In genomic region chr6:43286995-43287716, GRCh38 we compare ENCODE assay signal across 18 cellular contexts. TPM values are rescaled to one million over a fixed set of nuclear protein-coding genes. Genes with fewer than 3 reads are reported as not detected.
DNase-seq lines count a peak whose midpoint lies in the region; ATAC-seq, FAIRE-seq and TF ChIP-seq lines count a peak whose summit lies in the region.
"Had no signal": no experiment of that assay in that cellular context is flagged by ENCODE, and none has a peak within 500 bp of the region (broad histone marks: within the 10 kb centered on the region; RNA-seq: fewer than 3 reads in every experiment).

No MANE protein-coding gene starts in this region.

- H3K36me3 ChIP-seq in cardiac muscle cell (no peaks in the 10 kb centered on the region), GM12878 (ENCODE audit: control insufficient read depth in 2 of 2, insufficient read depth in 2 of 2, low read length in 1 of 2) (no peaks in the 10 kb centered on the region)

- TF ChIP-seq POLR2A in GM12878 (IDR thresholded peaks at IDR 0.05; ENCODE audit: low read depth, low read length): no peak

- no peaks in the 10 kb centered on the region for H3K36me3 Mint-ChIP-seq in stimulated activated naive B cell treated with anti-CD40 and anti-IgM and Interleukin-4, amounts not matched to agents 10 μg/mL and 1 μg/mL and 100 μg/mL, for 72 hours
- H3K36me3 Mint-ChIP-seq in activated CD4-positive, alpha-beta memory T cell treated with anti-CD3 and anti-CD28 coated beads, Interleukin-2, amount 10 ng/mL, durations not matched to agents 7 days and 5 days (ENCODE audit: low read depth): no peaks in the 10 kb centered on the region
- H3K36me3 Mint-ChIP-seq: T-cell had no signal

- H2AFZ ChIP-seq in GM12878 (ENCODE audit: control insufficient read depth, low read depth, low read length): no peak overlapping the region

- H3K4me1 ChIP-seq in cardiac muscle cell (ENCODE audit: low read depth) (no peaks in the 10 kb centered on the region), GM12878 (ENCODE audit: control insufficient read depth, insufficient read depth, low read length) (no peaks in the 10 kb centered on the region)

- no peak for TF ChIP-seq EP300 in GM12878 (IDR thresholded peaks at IDR 0.05; ENCODE audit: borderline replicate concordance in 1 of 2, control insufficient read depth in 1 of 2, low read depth in 2 of 2, low read length in 2 of 2)

- peak overlapping the region in 1 of 2 donors; percentile 41 for H3K4me3 Mint-ChIP-seq in stimulated activated naive B cell treated with anti-CD40 and anti-IgM and Interleukin-4, amounts not matched to agents 10 μg/mL and 1 μg/mL and 100 μg/mL, for 72 hours
- H3K4me3 Mint-ChIP-seq in activated CD4-positive, alpha-beta memory T cell treated with anti-CD3 and anti-CD28 coated beads, Interleukin-2, amount 10 ng/mL, durations not matched to agents 7 days and 5 days: no peak overlapping the region
- H3K4me3 Mint-ChIP-seq: HFFc6, T-cell had no signal

- RAD21 ChIA-PET in GM12878 (lab: Charles Lee; ENCODE audit: unreplicated experiment): no interaction called here

- WGBS in GM12878 (ENCODE audit: insufficient coverage, insufficient replicate concordance, low lambda C conversion rate, missing lambda C conversion rate): 37% methylated on average over 9 of the region's 9 CpGs

- peaks cover 7% of the 10 kb centered on the region for H3K27me3 ChIP-seq in cardiac muscle cell
- peaks cover 0 to 2% of the 10 kb centered on the region in 2 experiments; a peak in 3 of 4 replicates for H3K27me3 ChIP-seq in GM12878 (replicated peaks in 1 of 2; ENCODE audit: control insufficient read depth in 2 of 2, insufficient read depth in 2 of 2, low read length in 1 of 2)

- H3K9me3 ChIP-seq in cardiac muscle cell (ENCODE audit: low read depth) (no peaks in the 10 kb centered on the region), GM12878 (replicated peaks; ENCODE audit: control insufficient read depth, insufficient read depth, low read length) (no peaks in the 10 kb centered on the region)

- H3K79me2 ChIP-seq in GM12878 (ENCODE audit: control insufficient read depth, insufficient read depth, low read length): no peaks in the 10 kb centered on the region

- H3K27ac Mint-ChIP-seq in stimulated activated naive B cell treated with anti-CD40 and anti-IgM and Interleukin-4, amounts not matched to agents 10 μg/mL and 1 μg/mL and 100 μg/mL, for 72 hours: no peak overlapping the region
- H3K27ac Mint-ChIP-seq in activated CD4-positive, alpha-beta memory T cell treated with anti-CD3 and anti-CD28 coated beads, Interleukin-2, amount 10 ng/mL, durations not matched to agents 7 days and 5 days: no peak overlapping the region
- H3K27ac Mint-ChIP-seq: HFFc6, T-cell had no signal

- H3K4me1 Mint-ChIP-seq in stimulated activated naive B cell treated with anti-CD40 and anti-IgM and Interleukin-4, amounts not matched to agents 10 μg/mL and 1 μg/mL and 100 μg/mL, for 72 hours: peaks cover 11 to 12% of the 10 kb centered on the region in 2 donors
- H3K4me1 Mint-ChIP-seq in activated CD4-positive, alpha-beta memory T cell treated with anti-CD3 and anti-CD28 coated beads, Interleukin-2, amount 10 ng/mL, durations not matched to agents 7 days and 5 days: no peaks in the 10 kb centered on the region

- SMC1A ChIA-PET in GM12878 (lab: Charles Lee; ENCODE audit: uncharacterized antibody, unreplicated experiment): interaction anchor here (0.5 to 0.8 kb wide), 2 partner anchors 71 to 122 kb away, joined by 3 to 5 read pairs; no protein-coding TSS in a partner anchor

- peaks cover 37 to 48% of the 10 kb centered on the region in 2 donors for H3K27me3 Mint-ChIP-seq in stimulated activated naive B cell treated with anti-CD40 and anti-IgM and Interleukin-4, amounts not matched to agents 10 μg/mL and 1 μg/mL and 100 μg/mL, for 72 hours
- peaks cover 14% of the 10 kb centered on the region for H3K27me3 Mint-ChIP-seq in activated CD4-positive, alpha-beta memory T cell treated with anti-CD3 and anti-CD28 coated beads, Interleukin-2, amount 10 ng/mL, durations not matched to agents 7 days and 5 days

- no peak for ATAC-seq in Right ventricle myocardium superior (ENCODE audit: poor library complexity)
- peak; percentile 52 for ATAC-seq in GM12878
- peak; percentile 22 to 34 for ATAC-seq in stimulated activated naive B cell treated with anti-CD40 and anti-IgM and Interleukin-4, amounts not matched to agents 10 μg/mL and 1 μg/mL and 100 μg/mL, for 72 hours (replicated peaks)
- no peak for ATAC-seq in GM21529 (IDR thresholded peaks at IDR 0.05; ENCODE audit: unreplicated experiment)
- ATAC-seq: T-cell had no signal

- intact Hi-C loops in Right ventricle myocardium superior (cut with DNase I) (no loop called here), GM12878 (cut with micrococcal nuclease; ENCODE audit: unreplicated experiment) (no loop called here)

- in situ Hi-C loops in GM12878 (cut with MboI): no loop called here

- POLR2A ChIA-PET in GM12878 (lab: Charles Lee): no interaction called here
- POLR2A ChIA-PET in activated CD4-positive, alpha-beta memory T cell treated with anti-CD3 and anti-CD28 coated beads, Interleukin-2, amount 10 ng/mL, durations not matched to agents 7 days and 5 days (lab: Charles Lee): no interaction called here

- H3K27ac ChIP-seq in cardiac muscle cell (no peak overlapping the region), GM12878 (ENCODE audit: control insufficient read depth, insufficient read depth) (no peak overlapping the region)

- peak in 1 of 2 donors; percentile 56 for DNase-seq in cardiac muscle cell (ENCODE audit: low read depth in 1 of 2, low spot score in 1 of 2)
- no peak for DNase-seq in Right ventricle myocardium superior
- no peak for DNase-seq in GM12878 (ENCODE audit: low read depth, low spot score)
- DNase-seq in left kidney (ENCODE audit: low read depth, low spot score): peak; percentile 68
- DNase-seq in stimulated activated naive B cell treated with anti-CD40 and anti-IgM and Interleukin-4, amounts not matched to agents 10 μg/mL and 1 μg/mL and 100 μg/mL, for 72 hours: no peak
- DNase-seq in HUDEP-2 (lab: John Stamatoyannopoulos, UW; ENCODE audit: unreplicated experiment in 76 of 76): no peak
- no peak for DNase-seq in activated CD4-positive, alpha-beta memory T cell treated with anti-CD3 and anti-CD28 coated beads, Interleukin-2, amount 10 ng/mL, durations not matched to agents 7 days and 5 days
- DNase-seq: activated CD4-positive, alpha-beta T cell treated with anti-CD3 and anti-CD28 coated beads, Interleukin-2, amount 50 U/mL, for 4 hours; activated gamma-delta T cell; HFFc6; KBM-7; NCI-H2029; stimulated activated CD4-positive, alpha-beta T cell treated with anti-CD3 and anti-CD28 coated beads, Interleukin-12 subunit alpha, Interleukin-12 subunit beta, amount 100 ng/mL, for 4 hours; T-cell had no signal

- H3K4me3 ChIP-seq in cardiac muscle cell (no peak overlapping the region), GM12878 (no peak overlapping the region)

- H3K9me3 Mint-ChIP-seq in stimulated activated naive B cell treated with anti-CD40 and anti-IgM and Interleukin-4, amounts not matched to agents 10 μg/mL and 1 μg/mL and 100 μg/mL, for 72 hours: no peaks in the 10 kb centered on the region
- no peaks in the 10 kb centered on the region for H3K9me3 Mint-ChIP-seq in activated CD4-positive, alpha-beta memory T cell treated with anti-CD3 and anti-CD28 coated beads, Interleukin-2, amount 10 ng/mL, durations not matched to agents 7 days and 5 days
- H3K9me3 Mint-ChIP-seq: HFFc6, T-cell had no signal

- no peak for TF ChIP-seq RAD21 in GM12878 (IDR thresholded peaks at IDR 0.05; ENCODE audit: insufficient read depth, low read depth, low read length)

- H3K9ac ChIP-seq in GM12878 (ENCODE audit: control insufficient read depth, insufficient read depth, low read length): no peak overlapping the region

- FAIRE-seq in GM12878 (lab: Jason Lieb, UNC): no peak
- FAIRE-seq: bronchial epithelial cell had no signal

- H3K4me2 ChIP-seq in GM12878 (ENCODE audit: control insufficient read depth, insufficient read depth): no peak overlapping the region

- CTCF ChIA-PET in GM12878 (lab: Yijun Ruan, JAX): interaction anchor here (0.8 to 1.1 kb wide), 2 partner anchors 23 to 74 kb away, joined by 3 read pairs; no protein-coding TSS in a partner anchor
- CTCF ChIA-PET in activated CD4-positive, alpha-beta memory T cell treated with anti-CD3 and anti-CD28 coated beads, Interleukin-2, amount 10 ng/mL, durations not matched to agents 7 days and 5 days (lab: Charles Lee): no interaction called here

- no TSS peak for BruUV-seq in GM12878 (replicated peaks; lab: Mats Ljungman, UMichigan)

- TF ChIP-seq CTCF in cardiac muscle cell (IDR thresholded peaks at IDR 0.05; ENCODE audit: low read depth, low read length) (peak; percentile 19), GM12878 (IDR thresholded peaks at IDR 0.05 in 2 of 3, conservative IDR thresholded peaks at IDR 0.05 in 1 of 3; ENCODE audit: control insufficient read depth in 2 of 3, extremely low read depth in 1 of 3, insufficient read depth in 1 of 3, low read depth in 3 of 3, low read length in 3 of 3) (0 out of 6 replicates have a peak, but pooled peaks of 1 of the 3 experiments have one; percentile 1)

- H4K20me1 ChIP-seq in GM12878 (ENCODE audit: control insufficient read depth, insufficient read depth): no peaks in the 10 kb centered on the region

RNA-seq across cellular contexts. Expression of gene SLC22A7, which starts 10.9 kb away (rescaled TPM):
- total RNA-seq in cardiac muscle cell: not detected in 2 replicates
- polyA plus RNA-seq in cardiac muscle cell: 0.51 TPM in 1 of 2 replicates, not detected in the other
- not detected for total RNA-seq in Right ventricle myocardium superior
- total RNA-seq in GM12878 (2013; cell fraction: nucleolus; rRNA removed): not detected in 2 replicates
- total RNA-seq in GM12878 (2014; rRNA removed): not detected in 2 replicates
- total RNA-seq in GM12878 (2014; rRNA removed; fragmentation: Illumina TruSeq; extraction: Trizol): not detected in 2 replicates
- 0.31 TPM in 1 of 2 replicates, not detected in the other for total RNA-seq in GM12878 (2021)
- not detected for polyA plus RNA-seq in GM12878 (2011; ENCODE audit: low read depth)
- not detected in 2 replicates for polyA plus RNA-seq in GM12878 (2011; rRNA removed)
- not detected in 2 replicates for polyA plus RNA-seq in GM12878 (2011; cell fraction: cytosol; rRNA removed)
- polyA plus RNA-seq in GM12878 (2011; cell fraction: nucleus; rRNA removed): not detected in 2 replicates
- polyA plus RNA-seq in GM12878 (2012): 0.24 and 0.50 TPM in 2 replicates
- not detected in 2 replicates for polyA plus RNA-seq in GM12878 (2014; fragmentation: Illumina TruSeq; extraction: Trizol)
- polyA plus RNA-seq in GM12878 (2014; fragmentation: Nextera tagmentation; extraction: Ambion mirVana): not detected
- polyA plus RNA-seq in GM12878 (2014; rRNA removed): not detected in 2 replicates
- polyA plus RNA-seq in GM12878 (2016; fragmentation: Nextera tagmentation; extraction: Ambion mirVana): under 1 TPM in 1 of 2 experiments, not detected in 1; 0.08 TPM
- polyA minus RNA-seq in GM12878 (2011; rRNA and poly(A)+ RNA removed): not detected in 2 replicates
- not detected in 2 replicates for polyA minus RNA-seq in GM12878 (2011; cell fraction: cytosol; rRNA and poly(A)+ RNA removed)
- polyA minus RNA-seq in GM12878 (2011; cell fraction: nucleus; rRNA and poly(A)+ RNA removed): not detected in 2 replicates
- not detected for total RNA-seq in activated CD4-positive, alpha-beta memory T cell treated with anti-CD3 and anti-CD28 coated beads, Interleukin-2, amount 10 ng/mL, durations not matched to agents 7 days and 5 days
- total RNA-seq: bronchial epithelial cell, HFFc6, T-cell, urinary bladder had no signal
- polyA plus RNA-seq: esophagus had no signal

RNA-seq across cellular contexts. Expression of gene CRIP3, which starts 21.5 kb away (rescaled TPM):
- total RNA-seq in cardiac muscle cell: 1.4 and 5.2 TPM in 2 replicates
- 3.6 and 3.8 TPM in 2 replicates for polyA plus RNA-seq in cardiac muscle cell
- total RNA-seq in Right ventricle myocardium superior: 4.1 TPM
- total RNA-seq in GM12878 (2013; cell fraction: nucleolus; rRNA removed): 14.3 and 16.8 TPM in 2 replicates
- total RNA-seq in GM12878 (2014; rRNA removed): 1.6 and 2.5 TPM in 2 replicates
- 1.7 and 1.8 TPM in 2 replicates for total RNA-seq in GM12878 (2014; rRNA removed; fragmentation: Illumina TruSeq; extraction: Trizol)
- total RNA-seq in GM12878 (2021): 1.6 and 2.2 TPM in 2 replicates
- 6.4 TPM for polyA plus RNA-seq in GM12878 (2011; ENCODE audit: low read depth)
- 6.4 and 9.2 TPM in 2 replicates for polyA plus RNA-seq in GM12878 (2011; rRNA removed)
- 7.1 and 12.2 TPM in 2 replicates for polyA plus RNA-seq in GM12878 (2011; cell fraction: cytosol; rRNA removed)
- polyA plus RNA-seq in GM12878 (2011; cell fraction: nucleus; rRNA removed): 46.8 and 55.0 TPM in 2 replicates
- 11.6 and 16.9 TPM in 2 replicates for polyA plus RNA-seq in GM12878 (2012)
- polyA plus RNA-seq in GM12878 (2014; fragmentation: Illumina TruSeq; extraction: Trizol): 1.8 and 2.8 TPM in 2 replicates
- polyA plus RNA-seq in GM12878 (2014; fragmentation: Nextera tagmentation; extraction: Ambion mirVana): 1 to 10 TPM; 1.7 to 2.3 TPM
- polyA plus RNA-seq in GM12878 (2014; rRNA removed): 2.6 and 3.8 TPM in 2 replicates
- polyA plus RNA-seq in GM12878 (2016; fragmentation: Nextera tagmentation; extraction: Ambion mirVana): 1 to 10 TPM; 1.5 to 1.8 TPM
- 7.2 and 17.1 TPM in 2 replicates for polyA minus RNA-seq in GM12878 (2011; rRNA and poly(A)+ RNA removed)
- 2.1 and 4.7 TPM in 2 replicates for polyA minus RNA-seq in GM12878 (2011; cell fraction: cytosol; rRNA and poly(A)+ RNA removed)
- polyA minus RNA-seq in GM12878 (2011; cell fraction: nucleus; rRNA and poly(A)+ RNA removed): 11.8 and 14.3 TPM in 2 replicates
- total RNA-seq in activated CD4-positive, alpha-beta memory T cell treated with anti-CD3 and anti-CD28 coated beads, Interleukin-2, amount 10 ng/mL, durations not matched to agents 7 days and 5 days: under 1 TPM in 1 of 2 experiments, not detected in 1; 0.88 TPM
- total RNA-seq: bronchial epithelial cell, HFFc6 had no signal

RNA-seq across cellular contexts. Expression of gene TTBK1, which starts 43.9 kb away (rescaled TPM):
- 0.60 and 1.0 TPM in 2 replicates for total RNA-seq in cardiac muscle cell
- polyA plus RNA-seq in cardiac muscle cell: 0.15 and 0.17 TPM in 2 replicates
- 0.13 TPM for total RNA-seq in Right ventricle myocardium superior
- 0.71 and 0.78 TPM in 2 replicates for total RNA-seq in GM12878 (2013; cell fraction: nucleolus; rRNA removed)
- under 0.01 TPM in 1 of 2 replicates, not detected in the other for total RNA-seq in GM12878 (2014; rRNA removed)
- total RNA-seq in GM12878 (2014; rRNA removed; fragmentation: Illumina TruSeq; extraction: Trizol): not detected in 2 replicates
- not detected in 2 replicates for total RNA-seq in GM12878 (2021)
- not detected for polyA plus RNA-seq in GM12878 (2011; ENCODE audit: low read depth)
- polyA plus RNA-seq in GM12878 (2011; rRNA removed): 0.09 and 0.27 TPM in 2 replicates
- polyA plus RNA-seq in GM12878 (2011; cell fraction: cytosol; rRNA removed): 0.16 and 0.20 TPM in 2 replicates
- polyA plus RNA-seq in GM12878 (2011; cell fraction: nucleus; rRNA removed): 1.1 and 1.2 TPM in 2 replicates
- 0.04 and 0.08 TPM in 2 replicates for polyA plus RNA-seq in GM12878 (2012)
- not detected in 2 replicates for polyA plus RNA-seq in GM12878 (2014; fragmentation: Illumina TruSeq; extraction: Trizol)
- polyA plus RNA-seq in GM12878 (2014; fragmentation: Nextera tagmentation; extraction: Ambion mirVana): not detected
- polyA plus RNA-seq in GM12878 (2014; rRNA removed): 0.05 and 0.06 TPM in 2 replicates
- not detected for polyA plus RNA-seq in GM12878 (2016; fragmentation: Nextera tagmentation; extraction: Ambion mirVana)
- polyA minus RNA-seq in GM12878 (2011; rRNA and poly(A)+ RNA removed): 0.22 and 0.41 TPM in 2 replicates
- polyA minus RNA-seq in GM12878 (2011; cell fraction: cytosol; rRNA and poly(A)+ RNA removed): 0.21 TPM in 1 of 2 replicates, not detected in the other
- polyA minus RNA-seq in GM12878 (2011; cell fraction: nucleus; rRNA and poly(A)+ RNA removed): 0.29 and 0.48 TPM in 2 replicates
- under 1 TPM; 0.30 TPM for total RNA-seq in activated CD4-positive, alpha-beta memory T cell treated with anti-CD3 and anti-CD28 coated beads, Interleukin-2, amount 10 ng/mL, durations not matched to agents 7 days and 5 days
- total RNA-seq: bronchial epithelial cell, HFFc6 had no signal

RNA-seq across cellular contexts. Expression of gene DNPH1, which starts 57.9 kb away (rescaled TPM):
- 111 and 176 TPM in 2 replicates for total RNA-seq in cardiac muscle cell
- polyA plus RNA-seq in cardiac muscle cell: 138 and 209 TPM in 2 replicates
- total RNA-seq in Right ventricle myocardium superior: 31.5 TPM
- total RNA-seq in GM12878 (2013; cell fraction: nucleolus; rRNA removed): 20.6 and 20.9 TPM in 2 replicates
- 125 and 131 TPM in 2 replicates for total RNA-seq in GM12878 (2014; rRNA removed)
- total RNA-seq in GM12878 (2014; rRNA removed; fragmentation: Illumina TruSeq; extraction: Trizol): 29.0 and 35.0 TPM in 2 replicates
- total RNA-seq in GM12878 (2021): 73.2 and 76.6 TPM in 2 replicates
- 28.4 TPM for polyA plus RNA-seq in GM12878 (2011; ENCODE audit: low read depth)
- 42.9 and 62.2 TPM in 2 replicates for polyA plus RNA-seq in GM12878 (2011; rRNA removed)
- polyA plus RNA-seq in GM12878 (2011; cell fraction: cytosol; rRNA removed): 109 and 151 TPM in 2 replicates
- polyA plus RNA-seq in GM12878 (2011; cell fraction: nucleus; rRNA removed): 56.1 and 56.3 TPM in 2 replicates
- polyA plus RNA-seq in GM12878 (2012): 68.3 and 81.0 TPM in 2 replicates
- 6.1 and 16.9 TPM in 2 replicates for polyA plus RNA-seq in GM12878 (2014; fragmentation: Illumina TruSeq; extraction: Trizol)
- polyA plus RNA-seq in GM12878 (2014; fragmentation: Nextera tagmentation; extraction: Ambion mirVana): 10 to 100 TPM in 1 of 2 experiments, 1 to 10 TPM in 1; 7.0 to 16.5 TPM
- 136 and 169 TPM in 2 replicates for polyA plus RNA-seq in GM12878 (2014; rRNA removed)
- polyA plus RNA-seq in GM12878 (2016; fragmentation: Nextera tagmentation; extraction: Ambion mirVana): 100 to 1,000 TPM; 105 to 117 TPM
- polyA minus RNA-seq in GM12878 (2011; rRNA and poly(A)+ RNA removed): 14.1 and 18.6 TPM in 2 replicates
- 7.9 and 15.9 TPM in 2 replicates for polyA minus RNA-seq in GM12878 (2011; cell fraction: cytosol; rRNA and poly(A)+ RNA removed)
- 10.0 and 12.2 TPM in 2 replicates for polyA minus RNA-seq in GM12878 (2011; cell fraction: nucleus; rRNA and poly(A)+ RNA removed)
- total RNA-seq in activated CD4-positive, alpha-beta memory T cell treated with anti-CD3 and anti-CD28 coated beads, Interleukin-2, amount 10 ng/mL, durations not matched to agents 7 days and 5 days: 10 to 100 TPM; 39.6 to 42.5 TPM

Comparison
In these comparisons a context has a peak if more than half of its experiments do, and no peak if none do; other contexts are left out.
1. ATAC-seq: peak in GM12878 (single experiment) and stimulated activated naive B cell treated with anti-CD40 and anti-IgM and Interleukin-4, amounts not matched to agents 10 μg/mL and 1 μg/mL and 100 μg/mL, for 72 hours (2 of 2); none in Right ventricle myocardium superior (single experiment) and GM21529 (single experiment).